In genomic region chr6:41547799-41548097, GRCh38 we compare ENCODE assay signal across 2 cellular contexts.
TF ChIP-seq lines count a peak whose summit lies in the region.

No MANE protein-coding gene starts in this region.

TF ChIP-seq in GM12878, 131 proteins besides CTCF, POLR2A, EP300 and RAD21:
- TF ChIP-seq IKZF1 (conservative IDR thresholded peaks at IDR 0.05) (0 out of 2 replicates have a peak, but pooled peaks have one; percentile 3), IRF5 (IDR thresholded peaks at IDR 0.05; ENCODE audit: borderline replicate concordance) (no peak)

TF ChIP-seq in HepG2, 621 proteins besides CTCF, POLR2A, EP300 and RAD21 (continues in another document):
- TF ChIP-seq AGO2 (optimal IDR thresholded peaks at IDR 0.05; ENCODE audit: low read depth, low read length): peak; percentile 79
- TF ChIP-seq ZNF556 (CRISPR knock-in tag; IDR thresholded peaks at IDR 0.05; ENCODE audit: borderline replicate concordance): 0 out of 2 replicates have a peak, but pooled peaks have one; percentile 42
- no peak for TF ChIP-seq ZNF552 (CRISPR knock-in tag; IDR thresholded peaks at IDR 0.05; ENCODE audit: borderline replicate concordance)
- no peak for TF ChIP-seq ISL2 (CRISPR knock-in tag; IDR thresholded peaks at IDR 0.05)
- TF ChIP-seq STAG1 (CRISPR knock-in tag; IDR thresholded peaks at IDR 0.05): 0 out of 2 replicates have a peak, but pooled peaks have one; percentile 16
- TF ChIP-seq NFKB2 (CRISPR knock-in tag; IDR thresholded peaks at IDR 0.05; ENCODE audit: borderline replicate concordance): 0 out of 2 replicates have a peak, but pooled peaks have one; percentile 8
- TF ChIP-seq ZFP91 (CRISPR knock-in tag; IDR thresholded peaks at IDR 0.05; ENCODE audit: borderline replicate concordance): peak; percentile 74; the same call in 1 of the 2 replicates
- no peak for TF ChIP-seq ARID4A (CRISPR knock-in tag; IDR thresholded peaks at IDR 0.05; ENCODE audit: borderline replicate concordance)
- 0 out of 2 replicates have a peak, but pooled peaks have one; percentile 31 for TF ChIP-seq ATF6 (CRISPR knock-in tag; conservative IDR thresholded peaks at IDR 0.05)
- 0 out of 2 replicates have a peak, but pooled peaks have one; percentile 23 for TF ChIP-seq TBX2 (CRISPR knock-in tag; IDR thresholded peaks at IDR 0.05; ENCODE audit: borderline replicate concordance)
- TF ChIP-seq ZNF430 (CRISPR knock-in tag; IDR thresholded peaks at IDR 0.05): 0 out of 2 replicates have a peak, but pooled peaks have one; percentile 13
- TF ChIP-seq ZNF788 (CRISPR knock-in tag; IDR thresholded peaks at IDR 0.05; ENCODE audit: borderline replicate concordance): no peak
- TF ChIP-seq PITX1 (CRISPR knock-in tag; IDR thresholded peaks at IDR 0.05): 0 out of 2 replicates have a peak, but pooled peaks have one; percentile 1
- 0 out of 2 replicates have a peak, but pooled peaks have one; percentile 3 for TF ChIP-seq ZBTB21 (CRISPR knock-in tag; IDR thresholded peaks at IDR 0.05)
- 0 out of 2 replicates have a peak, but pooled peaks have one; percentile 21 for TF ChIP-seq ZNF501 (CRISPR knock-in tag; IDR thresholded peaks at IDR 0.05)
- TF ChIP-seq AGO1 (IDR thresholded peaks at IDR 0.05; ENCODE audit: low read depth, low read length, poor library complexity, severe bottlenecking): peak; percentile 40
- TF ChIP-seq MYPOP (CRISPR knock-in tag; IDR thresholded peaks at IDR 0.05): peak; percentile 56; the same call in 1 of the 2 replicates
- 0 out of 2 replicates have a peak, but pooled peaks have one; percentile 30 for TF ChIP-seq SP2 (CRISPR knock-in tag; IDR thresholded peaks at IDR 0.05)
- 0 out of 2 replicates have a peak, but pooled peaks have one; percentile 5 for TF ChIP-seq DMAP1 (CRISPR knock-in tag; IDR thresholded peaks at IDR 0.05)
- TF ChIP-seq HOXA9 (CRISPR knock-in tag; IDR thresholded peaks at IDR 0.05; ENCODE audit: borderline replicate concordance): 0 out of 2 replicates have a peak, but pooled peaks have one; percentile 23
- TF ChIP-seq ZNF543 (CRISPR knock-in tag; IDR thresholded peaks at IDR 0.05): 0 out of 2 replicates have a peak, but pooled peaks have one; percentile 17
- peak; percentile 33 for TF ChIP-seq RBM39 (IDR thresholded peaks at IDR 0.05; ENCODE audit: low read depth, low read length, poor library complexity, severe bottlenecking)
- no peak for TF ChIP-seq RERE (CRISPR knock-in tag; IDR thresholded peaks at IDR 0.05; ENCODE audit: low read depth)
- TF ChIP-seq ZNF317 (CRISPR knock-in tag; IDR thresholded peaks at IDR 0.05): no peak
- TF ChIP-seq SALL2 (CRISPR knock-in tag; IDR thresholded peaks at IDR 0.05): 0 out of 2 replicates have a peak, but pooled peaks have one; percentile 22
- no peak for TF ChIP-seq ZNF567 (CRISPR knock-in tag; IDR thresholded peaks at IDR 0.05; ENCODE audit: borderline replicate concordance)
- TF ChIP-seq UBTF (CRISPR knock-in tag; IDR thresholded peaks at IDR 0.05): 0 out of 2 replicates have a peak, but pooled peaks have one; percentile 13
- TF ChIP-seq ZNF747 (CRISPR knock-in tag; IDR thresholded peaks at IDR 0.05; ENCODE audit: borderline replicate concordance): no peak
- no peak for TF ChIP-seq PCBP2 (optimal IDR thresholded peaks at IDR 0.05; ENCODE audit: low read depth, low read length, poor library complexity, severe bottlenecking)
- TF ChIP-seq ZNF770 (CRISPR knock-in tag; IDR thresholded peaks at IDR 0.05): 0 out of 2 replicates have a peak, but pooled peaks have one; percentile 27
- 0 out of 2 replicates have a peak, but pooled peaks have one; percentile 3 for TF ChIP-seq HNF1B (CRISPR knock-in tag; IDR thresholded peaks at IDR 0.05)
- TF ChIP-seq ZNF230 (CRISPR knock-in tag; IDR thresholded peaks at IDR 0.05): no peak
- TF ChIP-seq MEF2D (CRISPR knock-in tag; IDR thresholded peaks at IDR 0.05): 0 out of 2 replicates have a peak, but pooled peaks have one; percentile 13
- TF ChIP-seq TBL1XR1 (IDR thresholded peaks at IDR 0.05; ENCODE audit: borderline replicate concordance, low read length, partially characterized antibody): no peak
